1 cellular context compared by ENCODE assay signal in the genomic region with DNA sequence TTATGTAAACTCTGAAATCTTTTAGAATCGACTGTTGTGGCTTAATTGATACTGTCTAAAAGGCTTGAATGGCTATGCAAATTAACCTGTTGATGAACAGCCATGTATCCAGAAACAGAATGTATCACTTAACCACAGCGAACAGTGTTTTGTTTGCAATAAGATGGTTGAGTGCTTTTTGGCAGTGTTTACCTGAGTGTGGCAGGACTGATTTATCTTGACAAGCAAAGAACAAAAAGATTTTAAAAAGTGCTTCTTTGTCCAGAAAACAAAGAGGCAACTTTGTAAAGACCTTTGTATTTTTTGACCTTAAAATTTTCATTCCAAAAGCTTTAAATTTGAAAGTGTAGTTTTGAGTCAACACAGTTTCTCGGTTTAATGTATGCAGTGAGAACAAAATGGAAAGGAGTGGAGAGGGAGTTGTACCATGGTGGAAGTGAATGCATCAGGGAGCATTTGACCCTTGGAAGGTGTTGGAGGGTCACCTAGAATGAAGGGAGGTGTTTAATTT.
TF ChIP-seq lines count a peak whose summit lies in the region.

No MANE protein-coding gene starts in this region.

TF ChIP-seq in HEK293, 187 proteins besides CTCF, POLR2A, EP300 and RAD21 (continued from another document):
- TF ChIP-seq ZNF514 (tag by site-specific recombination; IDR thresholded peaks at IDR 0.05): no peak
- TF ChIP-seq YY1 (tag by site-specific recombination; IDR thresholded peaks at IDR 0.05): no peak
- no peak for TF ChIP-seq BCL11B (tag by site-specific recombination; IDR thresholded peaks at IDR 0.05; ENCODE audit: low read depth)
- TF ChIP-seq, protein P1, sequence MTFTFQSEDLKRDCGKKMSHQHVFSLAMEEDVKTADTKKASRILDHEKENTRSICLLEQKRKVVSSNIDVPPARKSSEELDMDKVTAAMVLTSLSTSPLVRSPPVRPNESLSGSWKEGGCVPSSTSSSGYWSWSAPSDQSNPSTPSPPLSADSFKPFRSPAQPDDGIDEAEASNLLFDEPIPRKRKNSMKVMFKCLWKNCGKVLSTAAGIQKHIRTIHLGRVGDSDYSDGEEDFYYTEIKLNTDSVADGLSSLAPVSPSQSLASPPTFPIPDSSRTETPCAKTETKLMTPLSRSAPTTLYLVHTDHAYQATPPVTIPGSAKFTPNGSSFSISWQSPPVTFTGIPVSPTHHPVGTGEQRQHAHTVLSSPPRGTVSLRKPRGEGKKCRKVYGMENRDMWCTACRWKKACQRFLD (tag by site-specific recombination; IDR thresholded peaks at IDR 0.05): no peak
- no peak for TF ChIP-seq ZSCAN23 (tag by site-specific recombination; IDR thresholded peaks at IDR 0.05)
- TF ChIP-seq ZNF792 (tag by site-specific recombination; IDR thresholded peaks at IDR 0.05): no peak
- TF ChIP-seq ZNF274 (IDR thresholded peaks at IDR 0.05; ENCODE audit: low read length): no peak
- TF ChIP-seq ZNF274 (tag by site-specific recombination; IDR thresholded peaks at IDR 0.05; ENCODE audit: borderline replicate concordance): no peak
- TF ChIP-seq SCRT2 (tag by site-specific recombination; IDR thresholded peaks at IDR 0.05): peak; percentile 80
- TF ChIP-seq, protein P2, sequence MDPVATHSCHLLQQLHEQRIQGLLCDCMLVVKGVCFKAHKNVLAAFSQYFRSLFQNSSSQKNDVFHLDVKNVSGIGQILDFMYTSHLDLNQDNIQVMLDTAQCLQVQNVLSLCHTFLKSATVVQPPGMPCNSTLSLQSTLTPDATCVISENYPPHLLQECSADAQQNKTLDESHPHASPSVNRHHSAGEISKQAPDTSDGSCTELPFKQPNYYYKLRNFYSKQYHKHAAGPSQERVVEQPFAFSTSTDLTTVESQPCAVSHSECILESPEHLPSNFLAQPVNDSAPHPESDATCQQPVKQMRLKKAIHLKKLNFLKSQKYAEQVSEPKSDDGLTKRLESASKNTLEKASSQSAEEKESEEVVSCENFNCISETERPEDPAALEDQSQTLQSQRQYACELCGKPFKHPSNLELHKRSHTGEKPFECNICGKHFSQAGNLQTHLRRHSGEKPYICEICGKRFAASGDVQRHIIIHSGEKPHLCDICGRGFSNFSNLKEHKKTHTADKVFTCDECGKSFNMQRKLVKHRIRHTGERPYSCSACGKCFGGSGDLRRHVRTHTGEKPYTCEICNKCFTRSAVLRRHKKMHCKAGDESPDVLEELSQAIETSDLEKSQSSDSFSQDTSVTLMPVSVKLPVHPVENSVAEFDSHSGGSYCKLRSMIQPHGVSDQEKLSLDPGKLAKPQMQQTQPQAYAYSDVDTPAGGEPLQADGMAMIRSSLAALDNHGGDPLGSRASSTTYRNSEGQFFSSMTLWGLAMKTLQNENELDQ (tag by site-specific recombination; IDR thresholded peaks at IDR 0.05; ENCODE audit: low read depth): no peak
- TF ChIP-seq, protein P3, sequence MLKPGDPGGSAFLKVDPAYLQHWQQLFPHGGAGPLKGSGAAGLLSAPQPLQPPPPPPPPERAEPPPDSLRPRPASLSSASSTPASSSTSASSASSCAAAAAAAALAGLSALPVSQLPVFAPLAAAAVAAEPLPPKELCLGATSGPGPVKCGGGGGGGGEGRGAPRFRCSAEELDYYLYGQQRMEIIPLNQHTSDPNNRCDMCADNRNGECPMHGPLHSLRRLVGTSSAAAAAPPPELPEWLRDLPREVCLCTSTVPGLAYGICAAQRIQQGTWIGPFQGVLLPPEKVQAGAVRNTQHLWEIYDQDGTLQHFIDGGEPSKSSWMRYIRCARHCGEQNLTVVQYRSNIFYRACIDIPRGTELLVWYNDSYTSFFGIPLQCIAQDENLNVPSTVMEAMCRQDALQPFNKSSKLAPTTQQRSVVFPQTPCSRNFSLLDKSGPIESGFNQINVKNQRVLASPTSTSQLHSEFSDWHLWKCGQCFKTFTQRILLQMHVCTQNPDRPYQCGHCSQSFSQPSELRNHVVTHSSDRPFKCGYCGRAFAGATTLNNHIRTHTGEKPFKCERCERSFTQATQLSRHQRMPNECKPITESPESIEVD (tag by site-specific recombination; IDR thresholded peaks at IDR 0.05): 0 out of 2 replicates have a peak, but pooled peaks have one; percentile 7
TF ChIP-seq in HEK293: peak in this region for 5.
